In the genomic region with DNA sequence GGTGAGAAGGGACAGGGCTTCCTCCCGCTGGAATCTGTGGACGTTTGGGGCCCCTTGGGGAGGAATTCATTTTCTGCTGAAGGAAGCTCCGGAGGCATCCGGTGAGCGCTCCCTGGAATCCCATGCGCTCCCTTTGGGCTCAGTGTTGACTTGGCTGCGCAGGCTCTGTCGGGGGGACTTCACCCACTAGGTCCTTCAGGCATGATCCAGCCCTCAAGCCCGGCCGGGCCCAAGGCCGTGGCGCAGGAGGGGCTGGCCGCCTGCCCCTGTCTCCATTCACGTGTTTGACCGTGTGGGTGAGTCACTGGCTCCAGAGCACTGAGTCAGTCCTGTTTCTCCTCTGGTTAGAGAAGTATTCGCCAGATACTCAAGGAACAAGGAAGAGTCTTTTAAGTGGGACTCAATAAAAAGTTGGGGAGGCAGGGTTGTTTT, we compare ENCODE assay signal across 2 cellular contexts.
A peak's percentile ranks its signal among the peaks of the same experiment; 100 is the strongest.
TF ChIP-seq lines count a peak whose summit lies in the region.

No MANE protein-coding gene starts in this region.

TF ChIP-seq in PFSK-1, 5 proteins besides CTCF, POLR2A, EP300 and RAD21 (continued from another document):
- TF ChIP-seq, protein P1, sequence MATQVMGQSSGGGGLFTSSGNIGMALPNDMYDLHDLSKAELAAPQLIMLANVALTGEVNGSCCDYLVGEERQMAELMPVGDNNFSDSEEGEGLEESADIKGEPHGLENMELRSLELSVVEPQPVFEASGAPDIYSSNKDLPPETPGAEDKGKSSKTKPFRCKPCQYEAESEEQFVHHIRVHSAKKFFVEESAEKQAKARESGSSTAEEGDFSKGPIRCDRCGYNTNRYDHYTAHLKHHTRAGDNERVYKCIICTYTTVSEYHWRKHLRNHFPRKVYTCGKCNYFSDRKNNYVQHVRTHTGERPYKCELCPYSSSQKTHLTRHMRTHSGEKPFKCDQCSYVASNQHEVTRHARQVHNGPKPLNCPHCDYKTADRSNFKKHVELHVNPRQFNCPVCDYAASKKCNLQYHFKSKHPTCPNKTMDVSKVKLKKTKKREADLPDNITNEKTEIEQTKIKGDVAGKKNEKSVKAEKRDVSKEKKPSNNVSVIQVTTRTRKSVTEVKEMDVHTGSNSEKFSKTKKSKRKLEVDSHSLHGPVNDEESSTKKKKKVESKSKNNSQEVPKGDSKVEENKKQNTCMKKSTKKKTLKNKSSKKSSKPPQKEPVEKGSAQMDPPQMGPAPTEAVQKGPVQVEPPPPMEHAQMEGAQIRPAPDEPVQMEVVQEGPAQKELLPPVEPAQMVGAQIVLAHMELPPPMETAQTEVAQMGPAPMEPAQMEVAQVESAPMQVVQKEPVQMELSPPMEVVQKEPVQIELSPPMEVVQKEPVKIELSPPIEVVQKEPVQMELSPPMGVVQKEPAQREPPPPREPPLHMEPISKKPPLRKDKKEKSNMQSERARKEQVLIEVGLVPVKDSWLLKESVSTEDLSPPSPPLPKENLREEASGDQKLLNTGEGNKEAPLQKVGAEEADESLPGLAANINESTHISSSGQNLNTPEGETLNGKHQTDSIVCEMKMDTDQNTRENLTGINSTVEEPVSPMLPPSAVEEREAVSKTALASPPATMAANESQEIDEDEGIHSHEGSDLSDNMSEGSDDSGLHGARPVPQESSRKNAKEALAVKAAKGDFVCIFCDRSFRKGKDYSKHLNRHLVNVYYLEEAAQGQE (IDR thresholded peaks at IDR 0.05; ENCODE audit: insufficient read depth in 1 of 2, low read depth in 2 of 2, low read length in 2 of 2): no peak
- TF ChIP-seq FOXP2 (optimal IDR thresholded peaks at IDR 0.05; ENCODE audit: borderline replicate concordance, extremely low read depth, extremely low read length, insufficient read depth): no peak

TF ChIP-seq in H1, 55 proteins besides CTCF, POLR2A, EP300 and RAD21 (continued from another document):
- no peak for TF ChIP-seq CHD7 (IDR thresholded peaks at IDR 0.05; ENCODE audit: insufficient replicate concordance, low read length)
- TF ChIP-seq NRF1 (IDR thresholded peaks at IDR 0.05; ENCODE audit: low read depth, low read length): peak; percentile 18; the same call in 1 of the 2 replicates
- peak; percentile 39 for TF ChIP-seq SAP30 (IDR thresholded peaks at IDR 0.05; ENCODE audit: insufficient read depth, insufficient replicate concordance, low read length)
- TF ChIP-seq EGR1 (IDR thresholded peaks at IDR 0.05; ENCODE audit: borderline replicate concordance, low read depth, low read length): no peak
- TF ChIP-seq KDM1A (IDR thresholded peaks at IDR 0.05; ENCODE audit: borderline replicate concordance, low read length): no peak
- TF ChIP-seq TBP (IDR thresholded peaks at IDR 0.05; ENCODE audit: low read depth, low read length): 0 out of 2 replicates have a peak, but pooled peaks have one; percentile 3
- TF ChIP-seq RFX5 (IDR thresholded peaks at IDR 0.05; ENCODE audit: borderline replicate concordance, low read depth, low read length): no peak
- TF ChIP-seq E2F6 (IDR thresholded peaks at IDR 0.05): 0 out of 2 replicates have a peak, but pooled peaks have one; percentile 22
- TF ChIP-seq HDAC2 (IDR thresholded peaks at IDR 0.05; ENCODE audit: borderline replicate concordance in 1 of 2, low read depth in 2 of 2, low read length in 2 of 2): no peak
- TF ChIP-seq CTBP2 (IDR thresholded peaks at IDR 0.05; ENCODE audit: borderline replicate concordance, insufficient read depth, insufficient read length, low read length): no peak
- no peak for TF ChIP-seq BCL11A (IDR thresholded peaks at IDR 0.05; ENCODE audit: low read depth in 2 of 2, low read length in 2 of 2)
- no peak for TF ChIP-seq SP1 (IDR thresholded peaks at IDR 0.05; ENCODE audit: low read depth, low read length)
- no peak for TF ChIP-seq CBX5 (IDR thresholded peaks at IDR 0.05; ENCODE audit: low read depth, low read length)
- peak; percentile 46; the same call in 1 of the 2 replicates for TF ChIP-seq TEAD4 (IDR thresholded peaks at IDR 0.05; ENCODE audit: low read depth, low read length)
- no peak for TF ChIP-seq JUND (IDR thresholded peaks at IDR 0.05; ENCODE audit: low read length)
- TF ChIP-seq MAX (IDR thresholded peaks at IDR 0.05): 0 out of 2 replicates have a peak, but pooled peaks have one; percentile 15
- TF ChIP-seq SP4 (IDR thresholded peaks at IDR 0.05; ENCODE audit: low read length): no peak
